18 cellular contexts compared by ENCODE assay signal in genomic region chr20:52500150-52500549, GRCh38.
DNase-seq lines count a peak whose midpoint lies in the region; ATAC-seq and TF ChIP-seq lines count a peak whose summit lies in the region.
"Had no signal": no experiment of that assay in that cellular context is flagged by ENCODE, and none has a peak within 500 bp of the region (broad histone marks: within the 10 kb centered on the region; RNA-seq: fewer than 3 reads in every experiment).

No MANE protein-coding gene starts in this region.

- H2AK5ac ChIP-seq in neuronal stem cell (ENCODE audit: low read depth, low read length) = no peak overlapping the region

- H2BK120ac ChIP-seq in neuronal stem cell (ENCODE audit: low read depth, low read length) = no peak overlapping the region

- H4K91ac ChIP-seq in neuronal stem cell (ENCODE audit: low read depth, low read length, poor library complexity) = no peak overlapping the region

- H3K9me3 Mint-ChIP-seq in GM23338 (no peaks in the 10 kb centered on the region), progenitor cell of endocrine pancreas (ENCODE audit: low read depth) (peaks cover 8% of the 10 kb centered on the region)

- no peaks in the 10 kb centered on the region for H3K36me3 ChIP-seq in GM23338 (ENCODE audit: insufficient read depth)
- no peaks in the 10 kb centered on the region for H3K36me3 ChIP-seq in neuronal stem cell (replicated peaks in 1 of 2; ENCODE audit: control insufficient read depth in 2 of 2, insufficient read depth in 2 of 2, low read length in 2 of 2)
- H3K36me3 ChIP-seq in H7 (replicated peaks; ENCODE audit: control insufficient read depth, insufficient read depth, low read length) = no peaks in the 10 kb centered on the region
- H3K36me3 ChIP-seq: Peyer's patch had no signal

- H3K4me1 Mint-ChIP-seq in GM23338 (peaks cover 39% of the 10 kb centered on the region), progenitor cell of endocrine pancreas (ENCODE audit: low read depth) (peaks cover 5% of the 10 kb centered on the region)
- H3K4me1 Mint-ChIP-seq: CD4-positive, CD25-positive, alpha-beta regulatory T cell had no signal

- H3K4me3 Mint-ChIP-seq in GM23338 (no peak overlapping the region), progenitor cell of endocrine pancreas (ENCODE audit: low read depth) (no peak overlapping the region)
- H3K4me3 Mint-ChIP-seq: CD4-positive, CD25-positive, alpha-beta regulatory T cell had no signal

- no peak overlapping the region for H3K4ac ChIP-seq in neuronal stem cell (ENCODE audit: low read length)

- no peak overlapping the region for H3K14ac ChIP-seq in neuronal stem cell (ENCODE audit: low read length)

- H3K4me3 ChIP-seq in GM23338 (no peak overlapping the region), neuronal stem cell (ENCODE audit: low read length in 2 of 2) (no peak overlapping the region), H7 (ENCODE audit: insufficient read depth, low read depth, low read length) (no peak overlapping the region)
- H3K4me3 ChIP-seq: A549, GM12878, Peyer's patch had no signal

- H4K8ac ChIP-seq in neuronal stem cell (ENCODE audit: low read depth, low read length) = no peak overlapping the region

- H3K27ac Mint-ChIP-seq in GM23338 = peak overlapping the region; percentile 22; the same call in 1 of the 2 replicates
- H3K27ac Mint-ChIP-seq in progenitor cell of endocrine pancreas = no peak overlapping the region
- H3K27ac Mint-ChIP-seq: CD4-positive, CD25-positive, alpha-beta regulatory T cell had no signal

- H3K4me1 ChIP-seq in GM23338 (ENCODE audit: insufficient read depth) (peaks cover 37% of the 10 kb centered on the region), neuronal stem cell (ENCODE audit: control insufficient read depth in 2 of 2, insufficient read depth in 1 of 2, low read depth in 1 of 2, low read length in 2 of 2) (peaks cover 3 to 27% of the 10 kb centered on the region in 2 donors)
- H3K4me1 ChIP-seq: A549, Peyer's patch had no signal

- peaks cover 0 to 19% of the 10 kb centered on the region in 2 donors for H3K9me3 ChIP-seq in neuronal stem cell (replicated peaks in 1 of 2; ENCODE audit: control insufficient read depth in 2 of 2, insufficient read depth in 1 of 2, low read depth in 1 of 2, low read length in 2 of 2)
- H3K9me3 ChIP-seq: A549, Peyer's patch had no signal

- no peak overlapping the region for H2AFZ ChIP-seq in GM23338
- H2AFZ ChIP-seq in neuronal stem cell (ENCODE audit: low read length) = no peak overlapping the region

- H3F3A ChIP-seq in GM23338 (replicated peaks; ENCODE audit: low read depth) = no peaks in the 10 kb centered on the region

- no peaks in the 10 kb centered on the region for H3K79me2 ChIP-seq in GM23338 (replicated peaks; ENCODE audit: insufficient read depth)

- no peak overlapping the region for H2BK15ac ChIP-seq in neuronal stem cell (ENCODE audit: low read length)

- no peak overlapping the region for H2BK12ac ChIP-seq in neuronal stem cell (ENCODE audit: low read length)

- peak overlapping the region; percentile 9; the same call in 1 of the 2 replicates for H3K4me2 ChIP-seq in GM23338
- peak overlapping the region; percentile 22 for H3K4me2 ChIP-seq in neuronal stem cell (ENCODE audit: insufficient read depth, low read length, poor library complexity, severe bottlenecking)
- H3K4me2 ChIP-seq: A549 had no signal

- WGBS in neuronal stem cell (ENCODE audit: extremely low coverage in 2 of 2, insufficient read length in 2 of 2, insufficient replicate concordance in 1 of 2), 2 donors = no CpG with 5 or more reads among the region's 4 CpGs

- TF ChIP-seq CTCF in GM23338 (conservative IDR thresholded peaks at IDR 0.05; ENCODE audit: low read depth in 2 of 2) (no peak), progenitor cell of endocrine pancreas (IDR thresholded peaks at IDR 0.05; ENCODE audit: unreplicated experiment) (no peak)

- ATAC-seq in GM23338 = no peak; the same call in 2 of the 3 replicates
- ATAC-seq: A549, GM12878, HCT116 had no signal

- H3K23ac ChIP-seq in neuronal stem cell (ENCODE audit: low read depth, low read length, poor library complexity) = no peak overlapping the region

- H3K18ac ChIP-seq in neuronal stem cell (ENCODE audit: low read length) = no peak overlapping the region

- H3K79me1 ChIP-seq in neuronal stem cell (ENCODE audit: low read depth, low read length) = no peaks in the 10 kb centered on the region

- no peak overlapping the region for H3K27ac ChIP-seq in GM23338 (ENCODE audit: low read depth)
- peak overlapping the region; percentile 52 for H3K27ac ChIP-seq in neuronal stem cell (replicated peaks; ENCODE audit: low read length)
- H3K27ac ChIP-seq: A549, Peyer's patch had no signal

- no peaks in the 10 kb centered on the region for H3K27me3 ChIP-seq in GM23338 (ENCODE audit: insufficient read depth)
- no peaks in the 10 kb centered on the region for H3K27me3 ChIP-seq in neuronal stem cell (ENCODE audit: control insufficient read depth in 3 of 3, insufficient read depth in 3 of 3, low read depth in 1 of 3, low read length in 3 of 3)
- H3K27me3 ChIP-seq in H7 (ENCODE audit: control insufficient read depth, insufficient read depth, low read length) = no peaks in the 10 kb centered on the region
- H3K27me3 ChIP-seq: Peyer's patch had no signal

- no peaks in the 10 kb centered on the region for H3K9me2 ChIP-seq in GM23338 (ENCODE audit: insufficient read depth)

- peak; percentile 4 for DNase-seq in GM23338 (ENCODE audit: low spot score)
- peak; percentile 51 for DNase-seq in dermis blood vessel endothelial cell
- DNase-seq in left kidney (ENCODE audit: low read depth, low spot score) = peak; percentile 5
- peak; percentile 20 for DNase-seq in neuronal stem cell (ENCODE audit: low spot score)
- no peak for DNase-seq in H7
- DNase-seq in NOMO-1 treated with DMSO at 0.1 percent for 48 hours (lab: John Stamatoyannopoulos, UW; ENCODE audit: unreplicated experiment) = no peak
- no peak for DNase-seq in progenitor cell of endocrine pancreas (ENCODE audit: low spot score, unreplicated experiment)
- DNase-seq: Calu3; CD4-positive, CD25-positive, alpha-beta regulatory T cell; DMS79; NCI-H1436 treated with DMSO at 0.1 percent for 48 hours; NCI-H2081; NCI-H446; Peyer's patch; Right ventricle myocardium superior had no signal

- no peak overlapping the region for H3K9ac ChIP-seq in neuronal stem cell (ENCODE audit: low read depth, low read length, poor library complexity)

- H2BK5ac ChIP-seq in neuronal stem cell (ENCODE audit: low read length) = no peak overlapping the region

- H3K36me3 Mint-ChIP-seq in GM23338 (ENCODE audit: low read depth) (no peaks in the 10 kb centered on the region), progenitor cell of endocrine pancreas (ENCODE audit: insufficient read depth) (no peaks in the 10 kb centered on the region)
- H3K36me3 Mint-ChIP-seq: CD4-positive, CD25-positive, alpha-beta regulatory T cell had no signal

- no peaks in the 10 kb centered on the region for H3K27me3 Mint-ChIP-seq in GM23338 (ENCODE audit: insufficient read depth, low read depth, poor library complexity)
- no peaks in the 10 kb centered on the region for H3K27me3 Mint-ChIP-seq in progenitor cell of endocrine pancreas

- H4K20me1 ChIP-seq in GM23338 (replicated peaks; ENCODE audit: insufficient read depth) = no peaks in the 10 kb centered on the region

TF ChIP-seq in GM23338, 12 proteins besides CTCF, POLR2A, EP300 and RAD21 (continues in another document):
- no peak for TF ChIP-seq STAT1 (IDR thresholded peaks at IDR 0.05; ENCODE audit: unreplicated experiment)

Comparison
In these comparisons a context has a peak if more than half of its experiments do, and no peak if none do; other contexts are left out.
1. DNase-seq: peak in GM23338 (single experiment), dermis blood vessel endothelial cell (single experiment), left kidney (single experiment) and neuronal stem cell (single experiment); none in H7 (single experiment), NOMO-1 treated with DMSO at 0.1 percent for 48 hours (single experiment) and progenitor cell of endocrine pancreas (single experiment).